Comparison of ENCODE assay signal across 8 cellular contexts in the genomic region with DNA sequence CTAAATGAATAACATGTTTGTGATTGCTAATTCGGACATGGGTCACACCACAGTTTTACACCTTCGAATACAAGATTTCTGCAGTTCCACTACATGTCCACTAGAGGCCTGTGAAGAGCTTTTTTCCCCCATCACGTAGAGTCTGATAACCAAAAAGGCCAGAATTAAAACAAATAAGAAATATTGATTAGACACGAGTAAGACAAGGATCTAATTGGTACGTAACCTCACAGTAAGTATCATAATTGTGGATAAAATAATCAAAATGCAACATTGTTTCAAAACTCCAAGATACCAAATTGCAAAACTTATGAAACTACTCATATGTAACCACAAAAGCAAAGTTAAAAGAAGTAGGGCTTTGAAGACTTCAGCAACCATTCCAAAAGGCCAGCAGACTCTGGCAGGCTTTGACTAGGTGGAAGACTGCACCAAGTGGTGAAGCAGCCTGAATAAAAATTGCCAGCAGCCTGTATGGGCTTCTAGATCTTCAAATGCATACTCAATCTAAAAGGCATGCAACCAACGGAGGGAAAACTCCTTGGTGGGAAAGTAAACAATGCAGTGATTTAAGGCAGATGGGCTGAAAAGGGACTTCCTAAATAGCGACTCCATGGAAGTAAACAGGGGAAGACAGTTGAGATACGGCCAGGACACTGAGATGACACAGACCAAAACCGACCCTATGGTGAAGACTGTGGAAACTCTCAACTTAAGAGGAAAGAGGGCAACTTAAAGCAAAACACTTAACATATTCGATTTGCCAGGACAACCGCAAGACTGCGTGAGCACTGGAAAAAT. TPM values are rescaled to one million over a fixed set of nuclear protein-coding genes. Genes with fewer than 3 reads are reported as not detected.
A peak's percentile ranks its signal among the peaks of the same experiment; 100 is the strongest.
DNase-seq lines count a peak whose midpoint lies in the region; ATAC-seq, FAIRE-seq and TF ChIP-seq lines count a peak whose summit lies in the region.

No MANE protein-coding gene starts in this region.

- POLR2A ChIA-PET in BJ (lab: Charles Lee): interaction anchor here (1.0 kb wide), 1 partner anchor 15 kb away, joined by 4 read pairs; no protein-coding TSS in a partner anchor
- POLR2A ChIA-PET in OCI-LY7 (lab: Charles Lee): interaction anchor here (1.0 to 1.5 kb wide), 2 partner anchors 15 to 495 kb away, joined by 4 to 5 read pairs; no protein-coding TSS in a partner anchor

- DNase-seq in BJ (ENCODE audit: low read depth) (no peak), OCI-LY7 (ENCODE audit: low spot score) (peak; percentile 64), dedifferentiated amniotic fluid mesenchymal stem cell (ENCODE audit: extremely low spot score) (peak; percentile 77), lung (ENCODE audit: low spot score) (no peak), uterus (no peak), HTR-8/SVneo (ENCODE audit: insufficient read length, low spot score) (no peak)

- H3K9me3 ChIP-seq in OCI-LY7 (ENCODE audit: low read length) (no peaks in the 10 kb centered on the region), lung (ENCODE audit: control insufficient read depth in 2 of 2, insufficient read depth in 1 of 2, low read length in 1 of 2) (peaks cover 0 to 2% of the 10 kb centered on the region in 2 donors), uterus (no peaks in the 10 kb centered on the region)

- H2AFZ ChIP-seq in OCI-LY7 (ENCODE audit: low read length): peak overlapping the region; percentile 32; the same call in 1 of the 2 replicates

- intact Hi-C loops in OCI-LY7 (cut with micrococcal nuclease; ENCODE audit: unreplicated experiment): loop anchor here (1.0 kb wide), 2 partner anchors 313 to 495 kb away; no protein-coding TSS in a partner anchor
- intact Hi-C loops in uterus (cut with DNase I; ENCODE audit: low total_unique reads): no loop called here

- H3K4me3 ChIP-seq in BJ (ENCODE audit: low read depth, low read length): peak overlapping the region; percentile 5; the same call in 1 of the 2 replicates
- H3K4me3 ChIP-seq in OCI-LY7 (ENCODE audit: low read depth, low read length, poor library complexity, severe bottlenecking): no peak overlapping the region
- no peak overlapping the region for H3K4me3 ChIP-seq in lung
- H3K4me3 ChIP-seq in uterus: no peak overlapping the region

- H3K27ac ChIP-seq in OCI-LY7 (ENCODE audit: low read depth, low read length, poor library complexity, severe bottlenecking): no peak overlapping the region
- H3K27ac ChIP-seq in lung (ENCODE audit: low read depth in 1 of 2, low read length in 1 of 2): peak overlapping the region in 1 of 2 donors; percentile 52
- H3K27ac ChIP-seq in uterus: peak overlapping the region; percentile 58 to 81

- WGBS in lung, 2 donors: 39 to 49% methylated on average over 12 of the region's 12 CpGs

- CTCF ChIA-PET in BJ (lab: Yijun Ruan, JAX): interaction anchor here (0.7 to 2.3 kb wide), 13 partner anchors 9 to 312 kb away, joined by 3 to 8 read pairs (median 4); partner anchors contain the start of gene STARD13
- CTCF ChIA-PET in OCI-LY7 (lab: Charles Lee; ENCODE audit: unreplicated experiment): no interaction called here

- no peak for FAIRE-seq in HTR-8/SVneo (lab: Jason Lieb, UNC)

- ATAC-seq in GM18502 (IDR thresholded peaks at IDR 0.05; ENCODE audit: poor library complexity, unreplicated experiment): peak; percentile 85
- peak; percentile 78 for ATAC-seq in HG03378 (IDR thresholded peaks at IDR 0.05; ENCODE audit: unreplicated experiment)
- ATAC-seq in lung (ENCODE audit: insufficient read depth, low FRiP score): peak; percentile 79

- H3K9me2 ChIP-seq in OCI-LY7 (ENCODE audit: insufficient read depth, low read length): no peaks in the 10 kb centered on the region

- TF ChIP-seq CTCF in BJ (IDR thresholded peaks at IDR 0.05; ENCODE audit: insufficient read depth, low read depth, low read length): peak; percentile 91
- peak; percentile 96 for TF ChIP-seq CTCF in OCI-LY7 (conservative IDR thresholded peaks at IDR 0.05; ENCODE audit: low read length)
- peak; percentile 70 for TF ChIP-seq CTCF in lung (IDR thresholded peaks at IDR 0.05; ENCODE audit: control extremely low read depth, extremely low read depth)
- peak; percentile 70 to 89 (median 83) for TF ChIP-seq CTCF in uterus (IDR thresholded peaks at IDR 0.05)

- H3K36me3 ChIP-seq in BJ (ENCODE audit: control insufficient read depth, insufficient read depth, low read length) (peaks cover 6% of the 10 kb centered on the region), OCI-LY7 (ENCODE audit: insufficient read depth, low read length) (no peaks in the 10 kb centered on the region), lung (ENCODE audit: control insufficient read depth in 2 of 2, insufficient read depth in 2 of 2, low read length in 2 of 2) (no peaks in the 10 kb centered on the region), uterus (no peaks in the 10 kb centered on the region)

- no peaks in the 10 kb centered on the region for H3K79me2 ChIP-seq in OCI-LY7 (ENCODE audit: insufficient read depth, low read depth, low read length)

- H3K4me2 ChIP-seq in OCI-LY7 (ENCODE audit: low read length): no peak overlapping the region

- H3K27me3 ChIP-seq in BJ (ENCODE audit: control insufficient read depth, insufficient read depth, low read length) (no peaks in the 10 kb centered on the region), lung (ENCODE audit: control insufficient read depth, insufficient read depth) (no peaks in the 10 kb centered on the region), uterus (no peaks in the 10 kb centered on the region)

- TF ChIP-seq POLR2A in uterus (IDR thresholded peaks at IDR 0.05): no peak

- no TSS peak for BruUV-seq in OCI-LY7 (replicated peaks; lab: Mats Ljungman, UMichigan)

- no peaks in the 10 kb centered on the region for H4K20me1 ChIP-seq in OCI-LY7 (ENCODE audit: insufficient read depth, low read length)

- H3K4me1 ChIP-seq in OCI-LY7 (ENCODE audit: insufficient read depth, low read length, poor library complexity, severe bottlenecking): no peaks in the 10 kb centered on the region
- peaks cover 24 to 26% of the 10 kb centered on the region in 2 donors for H3K4me1 ChIP-seq in lung (ENCODE audit: control insufficient read depth in 2 of 2, insufficient read depth in 2 of 2, low read length in 2 of 2)
- peaks cover 0 to 12% of the 10 kb centered on the region in 2 donors for H3K4me1 ChIP-seq in uterus

RNA-seq across cellular contexts. Expression of gene STARD13, which starts 56.7 kb away (rescaled TPM):
- polyA plus RNA-seq in BJ (2011; rRNA removed): 18.0 and 21.2 TPM in 2 replicates
- polyA minus RNA-seq in BJ (2011; rRNA and poly(A)+ RNA removed): 77.1 and 91.6 TPM in 2 replicates
- total RNA-seq in OCI-LY7 (2014; rRNA removed; shearing (Covaris generic)): 0.39 TPM in 1 of 2 replicates, not detected in the other
- 0.48 and 0.57 TPM in 2 replicates for total RNA-seq in OCI-LY7 (2022)
- total RNA-seq in lung: 10 to 100 TPM; 49.5 to 91.6 TPM
- 1 to 10 TPM; 7.9 to 9.8 TPM for polyA plus RNA-seq in lung
- total RNA-seq in uterus: 10 to 100 TPM; 36.8 to 65.6 (median 46.0) TPM

Comparison
In these comparisons a context has a peak if more than half of its experiments do, and no peak if none do; other contexts are left out.
1. DNase-seq: peak in OCI-LY7 (single experiment) and dedifferentiated amniotic fluid mesenchymal stem cell (single experiment); none in BJ (single experiment), lung (single experiment), uterus (0 of 2) and HTR-8/SVneo (single experiment).
2. RNA of gene STARD13, which starts 56.7 kb away (total RNA-seq): 49.5 to 91.6 TPM in lung and 36.8 to 65.6 TPM in uterus; 0.39 to 0.57 TPM in OCI-LY7; every median in the first group is over 10 times any median in the second.
3. Peak in every context shown above with its lines, with median percentiles within 50 percentile points of each other: CTCF ChIP-seq and ATAC-seq.